17 cellular contexts compared by ENCODE assay signal in the genomic region with DNA sequence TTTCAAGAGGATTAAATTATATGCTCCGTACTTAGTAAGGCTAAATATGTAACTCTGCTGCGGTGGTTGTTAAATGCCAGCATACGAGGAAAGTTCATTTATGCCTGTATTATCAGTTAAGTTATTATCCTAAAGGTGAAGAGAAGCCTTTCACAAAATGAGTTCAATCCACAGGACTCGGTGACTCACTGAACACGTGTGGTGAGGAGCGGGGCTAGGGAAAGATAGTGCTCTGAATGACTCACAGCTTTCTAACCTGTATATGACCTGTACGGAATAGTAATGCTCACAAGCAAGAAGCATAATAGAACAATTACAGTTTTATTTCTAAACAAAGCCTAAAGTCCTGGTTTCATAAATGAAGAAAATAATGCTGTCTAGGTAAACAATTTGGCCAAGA. TPM values are rescaled to one million over a fixed set of nuclear protein-coding genes. Genes with fewer than 3 reads are reported as not detected.
DNase-seq lines count a peak whose midpoint lies in the region; ATAC-seq and TF ChIP-seq lines count a peak whose summit lies in the region.
"Had no signal": no experiment of that assay in that cellular context is flagged by ENCODE, and none has a peak within 500 bp of the region (broad histone marks: within the 10 kb centered on the region; RNA-seq: fewer than 3 reads in every experiment).

No MANE protein-coding gene starts in this region.

- no peak overlapping the region for H3K27ac Mint-ChIP-seq in GM23338
- H3K27ac Mint-ChIP-seq: activated naive CD8-positive, alpha-beta T cell treated with anti-CD3 and anti-CD28 coated beads, Interleukin-2, amount 10 ng/mL, durations not matched to agents 7 days and 5 days; endodermal cell had no signal

- no peak for TF ChIP-seq CTCF in fibroblast of mammary gland (conservative IDR thresholded peaks at IDR 0.05; ENCODE audit: control insufficient read depth, insufficient read depth, low read depth, low read length)
- no peak for TF ChIP-seq CTCF in omental fat pad (IDR thresholded peaks at IDR 0.05)
- TF ChIP-seq CTCF in GM23338 (conservative IDR thresholded peaks at IDR 0.05; ENCODE audit: low read depth in 2 of 2) = no peak

- peaks cover 18% of the 10 kb centered on the region for H3K36me3 Mint-ChIP-seq in GM23338 (ENCODE audit: low read depth)
- H3K36me3 Mint-ChIP-seq: activated naive CD8-positive, alpha-beta T cell treated with anti-CD3 and anti-CD28 coated beads, Interleukin-2, amount 10 ng/mL, durations not matched to agents 7 days and 5 days had no signal

- DNase-seq in H4 (ENCODE audit: low spot score) (peak; percentile 80), SW480 (ENCODE audit: low spot score) (peak; percentile 46), fibroblast of mammary gland (ENCODE audit: low read depth) (peak; percentile 59), omental fat pad (ENCODE audit: low spot score) (no peak), GM23338 (ENCODE audit: low spot score) (no peak), COR-L47 (lab: John Stamatoyannopoulos, UW) (no peak)
- DNase-seq: activated naive CD8-positive, alpha-beta T cell treated with anti-CD3 and anti-CD28 coated beads, Interleukin-2, amount 10 ng/mL, durations not matched to agents 7 days and 5 days; endodermal cell; NCI-H1694; NCI-H446 treated with DMSO at 0.1 percent for 48 hours; SK-N-SH; stomach had no signal

- no peaks in the 10 kb centered on the region for H3K4me1 ChIP-seq in GM23338 (ENCODE audit: insufficient read depth)
- H3K4me1 ChIP-seq: gastroesophageal sphincter, stomach, vagina had no signal

- no peaks in the 10 kb centered on the region for H3K4me1 Mint-ChIP-seq in GM23338
- H3K4me1 Mint-ChIP-seq: activated naive CD8-positive, alpha-beta T cell treated with anti-CD3 and anti-CD28 coated beads, Interleukin-2, amount 10 ng/mL, durations not matched to agents 7 days and 5 days had no signal

- H3K27me3 ChIP-seq in GM23338 (ENCODE audit: insufficient read depth) = no peaks in the 10 kb centered on the region
- H3K27me3 ChIP-seq: gastroesophageal sphincter, stomach, vagina had no signal

- H3K79me2 ChIP-seq in GM23338 (replicated peaks; ENCODE audit: insufficient read depth) = no peaks in the 10 kb centered on the region

- no peaks in the 10 kb centered on the region for H3F3A ChIP-seq in GM23338 (replicated peaks; ENCODE audit: low read depth)

- H2AFZ ChIP-seq in GM23338 = no peak overlapping the region

- no peak overlapping the region for H3K27ac ChIP-seq in GM23338 (ENCODE audit: low read depth)
- H3K27ac ChIP-seq: gastroesophageal sphincter, stomach, vagina had no signal

- no peaks in the 10 kb centered on the region for H3K36me3 ChIP-seq in GM23338 (ENCODE audit: insufficient read depth)
- H3K36me3 ChIP-seq: gastroesophageal sphincter, stomach, vagina had no signal

- H3K9me3 Mint-ChIP-seq in GM23338 = peaks cover 98% of the 10 kb centered on the region
- H3K9me3 Mint-ChIP-seq: activated naive CD8-positive, alpha-beta T cell treated with anti-CD3 and anti-CD28 coated beads, Interleukin-2, amount 10 ng/mL, durations not matched to agents 7 days and 5 days; endodermal cell had no signal

- H3K9me2 ChIP-seq in GM23338 (ENCODE audit: insufficient read depth) = no peaks in the 10 kb centered on the region
- H3K9me2 ChIP-seq: SK-N-SH had no signal

- ATAC-seq in omental fat pad (ENCODE audit: low FRiP score) = peak; percentile 97
- no peak for ATAC-seq in GM18498 (IDR thresholded peaks at IDR 0.05; ENCODE audit: unreplicated experiment)
- ATAC-seq in GM23338 = no peak
- ATAC-seq in HG02973 (IDR thresholded peaks at IDR 0.05; ENCODE audit: unreplicated experiment) = no peak
- ATAC-seq: gastroesophageal sphincter had no signal

- H3K4me3 ChIP-seq in fibroblast of mammary gland (ENCODE audit: control insufficient read depth, low read depth, low read length) (no peak overlapping the region), GM23338 (no peak overlapping the region)
- H3K4me3 ChIP-seq: gastroesophageal sphincter, stomach, vagina had no signal

- peaks cover 1% of the 10 kb centered on the region for H3K27me3 Mint-ChIP-seq in GM23338 (ENCODE audit: insufficient read depth, low read depth, poor library complexity)
- H3K27me3 Mint-ChIP-seq: activated naive CD8-positive, alpha-beta T cell treated with anti-CD3 and anti-CD28 coated beads, Interleukin-2, amount 10 ng/mL, durations not matched to agents 7 days and 5 days had no signal

- no peak overlapping the region for H3K4me2 ChIP-seq in GM23338
- H3K4me2 ChIP-seq: SK-N-SH had no signal

- H4K20me1 ChIP-seq in GM23338 (replicated peaks; ENCODE audit: insufficient read depth) = no peaks in the 10 kb centered on the region

- no peak overlapping the region for H3K4me3 Mint-ChIP-seq in GM23338
- H3K4me3 Mint-ChIP-seq: activated naive CD8-positive, alpha-beta T cell treated with anti-CD3 and anti-CD28 coated beads, Interleukin-2, amount 10 ng/mL, durations not matched to agents 7 days and 5 days; endodermal cell had no signal

TF ChIP-seq in GM23338, 12 proteins besides CTCF, POLR2A, EP300 and RAD21 (continues in another document):
- TF ChIP-seq EZH2 (IDR thresholded peaks at IDR 0.05; ENCODE audit: low read depth, unreplicated experiment) = no peak
- TF ChIP-seq JUNB (IDR thresholded peaks at IDR 0.05; ENCODE audit: unreplicated experiment) = no peak
- no peak for TF ChIP-seq ZNF331 (CRISPR knock-in tag; IDR thresholded peaks at IDR 0.05; ENCODE audit: low read depth)
- no peak for TF ChIP-seq POLR2AphosphoS5 (IDR thresholded peaks at IDR 0.05; ENCODE audit: low read depth)
- TF ChIP-seq, protein P1, sequence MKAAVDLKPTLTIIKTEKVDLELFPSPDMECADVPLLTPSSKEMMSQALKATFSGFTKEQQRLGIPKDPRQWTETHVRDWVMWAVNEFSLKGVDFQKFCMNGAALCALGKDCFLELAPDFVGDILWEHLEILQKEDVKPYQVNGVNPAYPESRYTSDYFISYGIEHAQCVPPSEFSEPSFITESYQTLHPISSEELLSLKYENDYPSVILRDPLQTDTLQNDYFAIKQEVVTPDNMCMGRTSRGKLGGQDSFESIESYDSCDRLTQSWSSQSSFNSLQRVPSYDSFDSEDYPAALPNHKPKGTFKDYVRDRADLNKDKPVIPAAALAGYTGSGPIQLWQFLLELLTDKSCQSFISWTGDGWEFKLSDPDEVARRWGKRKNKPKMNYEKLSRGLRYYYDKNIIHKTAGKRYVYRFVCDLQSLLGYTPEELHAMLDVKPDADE (IDR thresholded peaks at IDR 0.05) = no peak
- TF ChIP-seq STAT1 (IDR thresholded peaks at IDR 0.05; ENCODE audit: unreplicated experiment) = no peak
- TF ChIP-seq CREB1 (CRISPR knock-in tag; IDR thresholded peaks at IDR 0.05; ENCODE audit: low read depth) = no peak
- no peak for TF ChIP-seq EZH2phosphoT487 (IDR thresholded peaks at IDR 0.05; ENCODE audit: unreplicated experiment)
- no peak for TF ChIP-seq NANOG (IDR thresholded peaks at IDR 0.05; ENCODE audit: borderline replicate concordance)
- TF ChIP-seq, protein P2, sequence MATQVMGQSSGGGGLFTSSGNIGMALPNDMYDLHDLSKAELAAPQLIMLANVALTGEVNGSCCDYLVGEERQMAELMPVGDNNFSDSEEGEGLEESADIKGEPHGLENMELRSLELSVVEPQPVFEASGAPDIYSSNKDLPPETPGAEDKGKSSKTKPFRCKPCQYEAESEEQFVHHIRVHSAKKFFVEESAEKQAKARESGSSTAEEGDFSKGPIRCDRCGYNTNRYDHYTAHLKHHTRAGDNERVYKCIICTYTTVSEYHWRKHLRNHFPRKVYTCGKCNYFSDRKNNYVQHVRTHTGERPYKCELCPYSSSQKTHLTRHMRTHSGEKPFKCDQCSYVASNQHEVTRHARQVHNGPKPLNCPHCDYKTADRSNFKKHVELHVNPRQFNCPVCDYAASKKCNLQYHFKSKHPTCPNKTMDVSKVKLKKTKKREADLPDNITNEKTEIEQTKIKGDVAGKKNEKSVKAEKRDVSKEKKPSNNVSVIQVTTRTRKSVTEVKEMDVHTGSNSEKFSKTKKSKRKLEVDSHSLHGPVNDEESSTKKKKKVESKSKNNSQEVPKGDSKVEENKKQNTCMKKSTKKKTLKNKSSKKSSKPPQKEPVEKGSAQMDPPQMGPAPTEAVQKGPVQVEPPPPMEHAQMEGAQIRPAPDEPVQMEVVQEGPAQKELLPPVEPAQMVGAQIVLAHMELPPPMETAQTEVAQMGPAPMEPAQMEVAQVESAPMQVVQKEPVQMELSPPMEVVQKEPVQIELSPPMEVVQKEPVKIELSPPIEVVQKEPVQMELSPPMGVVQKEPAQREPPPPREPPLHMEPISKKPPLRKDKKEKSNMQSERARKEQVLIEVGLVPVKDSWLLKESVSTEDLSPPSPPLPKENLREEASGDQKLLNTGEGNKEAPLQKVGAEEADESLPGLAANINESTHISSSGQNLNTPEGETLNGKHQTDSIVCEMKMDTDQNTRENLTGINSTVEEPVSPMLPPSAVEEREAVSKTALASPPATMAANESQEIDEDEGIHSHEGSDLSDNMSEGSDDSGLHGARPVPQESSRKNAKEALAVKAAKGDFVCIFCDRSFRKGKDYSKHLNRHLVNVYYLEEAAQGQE (IDR thresholded peaks at IDR 0.05; ENCODE audit: unreplicated experiment) = no peak
- no peak for TF ChIP-seq ZNF114 (CRISPR knock-in tag; IDR thresholded peaks at IDR 0.05)

RNA-seq across cellular contexts. Expression of a gene that starts 25.2 kb away (rescaled TPM):
- total RNA-seq in H4 (2014; rRNA removed; shearing (Covaris generic)) = 0.37 and 1.9 TPM in 2 replicates
- total RNA-seq in omental fat pad = 1 to 10 TPM in 1 of 4 donors, not detected in 3; 1.0 TPM
- total RNA-seq in GM23338 (2014; rRNA removed; shearing (Covaris generic)) = not detected in 2 replicates
- not detected in 2 replicates for polyA plus RNA-seq in GM23338 (2016; fragmentation: Nextera tagmentation; extraction: Ambion mirVana)
- total RNA-seq: activated naive CD8-positive, alpha-beta T cell treated with anti-CD3 and anti-CD28 coated beads, Interleukin-2, amount 10 ng/mL, durations not matched to agents 7 days and 5 days; G401 had no signal
- polyA plus RNA-seq: stomach had no signal

Comparison
In these comparisons a context has a peak if more than half of its experiments do, and no peak if none do; other contexts are left out.
1. DNase-seq: peak in H4 (single experiment), SW480 (single experiment) and fibroblast of mammary gland (single experiment); none in omental fat pad (single experiment), GM23338 (single experiment) and COR-L47 (single experiment).